In the genomic region with DNA sequence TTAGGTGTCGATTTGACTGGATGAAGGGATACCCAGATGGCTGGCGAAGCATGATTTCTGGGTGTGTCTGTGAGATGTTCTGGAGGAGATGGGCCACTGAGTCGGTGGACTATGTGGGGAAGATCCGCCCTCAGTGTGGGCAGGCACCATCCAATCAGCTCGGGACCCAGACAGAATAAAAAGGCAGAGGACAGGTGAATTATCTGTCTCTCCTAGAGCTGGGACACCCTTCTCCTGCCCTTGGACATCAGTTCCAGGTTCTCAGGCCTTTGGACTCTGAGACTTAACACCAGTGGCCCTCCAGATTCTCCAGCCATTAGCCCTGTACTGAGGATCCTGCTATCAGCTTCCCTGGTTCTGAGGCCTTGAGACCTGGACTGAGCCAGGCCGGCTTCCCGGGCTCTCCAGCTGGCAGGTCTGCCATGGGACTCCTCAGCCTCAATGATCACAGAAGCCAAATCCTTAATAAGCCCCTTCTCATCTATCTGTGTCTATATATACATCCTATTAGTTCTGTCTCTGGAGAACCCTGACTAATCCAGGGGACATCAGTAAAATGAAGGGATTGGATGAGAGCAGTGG, we compare ENCODE assay signal across 1 cellular context.
TF ChIP-seq lines count a peak whose summit lies in the region.

No MANE protein-coding gene starts in this region.

TF ChIP-seq in WTC11, 78 proteins besides CTCF, POLR2A, EP300 and RAD21 (continued from another document):
- TF ChIP-seq ZNF138 (CRISPR knock-in tag; conservative IDR thresholded peaks at IDR 0.05) (no peak), ATF1 (CRISPR knock-in tag; IDR thresholded peaks at IDR 0.05) (no peak), ZNF232 (CRISPR knock-in tag; IDR thresholded peaks at IDR 0.05) (no peak), STAT6 (CRISPR knock-in tag; conservative IDR thresholded peaks at IDR 0.05; ENCODE audit: low read depth) (no peak), MAX (CRISPR knock-in tag; IDR thresholded peaks at IDR 0.05) (no peak)
- TF ChIP-seq, protein P1, sequence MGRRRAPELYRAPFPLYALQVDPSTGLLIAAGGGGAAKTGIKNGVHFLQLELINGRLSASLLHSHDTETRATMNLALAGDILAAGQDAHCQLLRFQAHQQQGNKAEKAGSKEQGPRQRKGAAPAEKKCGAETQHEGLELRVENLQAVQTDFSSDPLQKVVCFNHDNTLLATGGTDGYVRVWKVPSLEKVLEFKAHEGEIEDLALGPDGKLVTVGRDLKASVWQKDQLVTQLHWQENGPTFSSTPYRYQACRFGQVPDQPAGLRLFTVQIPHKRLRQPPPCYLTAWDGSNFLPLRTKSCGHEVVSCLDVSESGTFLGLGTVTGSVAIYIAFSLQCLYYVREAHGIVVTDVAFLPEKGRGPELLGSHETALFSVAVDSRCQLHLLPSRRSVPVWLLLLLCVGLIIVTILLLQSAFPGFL (CRISPR knock-in tag; IDR thresholded peaks at IDR 0.05; ENCODE audit: borderline replicate concordance) = no peak
- TF ChIP-seq, protein P2, sequence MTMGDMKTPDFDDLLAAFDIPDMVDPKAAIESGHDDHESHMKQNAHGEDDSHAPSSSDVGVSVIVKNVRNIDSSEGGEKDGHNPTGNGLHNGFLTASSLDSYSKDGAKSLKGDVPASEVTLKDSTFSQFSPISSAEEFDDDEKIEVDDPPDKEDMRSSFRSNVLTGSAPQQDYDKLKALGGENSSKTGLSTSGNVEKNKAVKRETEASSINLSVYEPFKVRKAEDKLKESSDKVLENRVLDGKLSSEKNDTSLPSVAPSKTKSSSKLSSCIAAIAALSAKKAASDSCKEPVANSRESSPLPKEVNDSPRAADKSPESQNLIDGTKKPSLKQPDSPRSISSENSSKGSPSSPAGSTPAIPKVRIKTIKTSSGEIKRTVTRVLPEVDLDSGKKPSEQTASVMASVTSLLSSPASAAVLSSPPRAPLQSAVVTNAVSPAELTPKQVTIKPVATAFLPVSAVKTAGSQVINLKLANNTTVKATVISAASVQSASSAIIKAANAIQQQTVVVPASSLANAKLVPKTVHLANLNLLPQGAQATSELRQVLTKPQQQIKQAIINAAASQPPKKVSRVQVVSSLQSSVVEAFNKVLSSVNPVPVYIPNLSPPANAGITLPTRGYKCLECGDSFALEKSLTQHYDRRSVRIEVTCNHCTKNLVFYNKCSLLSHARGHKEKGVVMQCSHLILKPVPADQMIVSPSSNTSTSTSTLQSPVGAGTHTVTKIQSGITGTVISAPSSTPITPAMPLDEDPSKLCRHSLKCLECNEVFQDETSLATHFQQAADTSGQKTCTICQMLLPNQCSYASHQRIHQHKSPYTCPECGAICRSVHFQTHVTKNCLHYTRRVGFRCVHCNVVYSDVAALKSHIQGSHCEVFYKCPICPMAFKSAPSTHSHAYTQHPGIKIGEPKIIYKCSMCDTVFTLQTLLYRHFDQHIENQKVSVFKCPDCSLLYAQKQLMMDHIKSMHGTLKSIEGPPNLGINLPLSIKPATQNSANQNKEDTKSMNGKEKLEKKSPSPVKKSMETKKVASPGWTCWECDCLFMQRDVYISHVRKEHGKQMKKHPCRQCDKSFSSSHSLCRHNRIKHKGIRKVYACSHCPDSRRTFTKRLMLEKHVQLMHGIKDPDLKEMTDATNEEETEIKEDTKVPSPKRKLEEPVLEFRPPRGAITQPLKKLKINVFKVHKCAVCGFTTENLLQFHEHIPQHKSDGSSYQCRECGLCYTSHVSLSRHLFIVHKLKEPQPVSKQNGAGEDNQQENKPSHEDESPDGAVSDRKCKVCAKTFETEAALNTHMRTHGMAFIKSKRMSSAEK (CRISPR knock-in tag; IDR thresholded peaks at IDR 0.05; ENCODE audit: borderline replicate concordance) = no peak
TF ChIP-seq in WTC11: peak in this region for 0.
